Comparison of ENCODE assay signal across 10 cellular contexts in the genomic region with DNA sequence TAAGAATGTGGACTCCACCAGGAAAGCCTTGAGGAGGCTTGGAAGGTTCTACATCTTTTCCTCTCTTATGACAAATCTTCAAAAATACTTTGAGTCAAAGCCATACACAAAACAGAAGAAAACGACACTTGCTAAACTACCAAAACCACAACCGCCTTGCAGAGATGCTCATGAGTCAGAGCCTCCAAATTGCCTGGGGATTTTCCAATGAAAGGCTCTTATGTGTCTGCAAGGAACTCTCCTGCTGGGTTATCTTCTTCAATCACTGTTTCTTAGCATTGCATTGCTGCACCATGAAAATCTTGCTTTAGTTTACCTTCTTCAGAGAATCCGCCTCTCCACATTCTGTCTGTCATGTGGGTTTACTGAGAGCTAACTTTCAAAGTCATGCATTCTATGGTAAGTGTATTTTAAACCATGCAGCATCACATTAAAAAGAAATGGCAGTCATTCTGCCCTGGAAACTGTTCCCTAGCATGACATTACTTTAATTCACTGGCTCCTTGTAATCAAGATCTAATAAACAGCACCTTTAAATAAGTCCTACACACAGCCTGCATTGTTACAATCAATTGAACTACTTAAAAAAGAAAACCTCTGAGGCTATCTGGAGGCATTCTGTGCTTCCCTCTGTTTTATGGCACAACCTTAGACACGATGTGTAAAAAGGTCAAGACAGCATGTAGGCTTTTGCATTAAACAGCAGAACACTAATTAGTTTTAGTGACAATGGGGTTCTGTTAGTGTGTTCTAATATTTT.
DNase-seq lines count a peak whose midpoint lies in the region; ATAC-seq lines count a peak whose summit lies in the region.
"Had no signal": no experiment of that assay in that cellular context is flagged by ENCODE, and none has a peak within 500 bp of the region (broad histone marks: within the 10 kb centered on the region; RNA-seq: fewer than 3 reads in every experiment).

No MANE protein-coding gene starts in this region.

- DNase-seq in GM04504 (ENCODE audit: low read depth) (peak; percentile 48), T1000 (lab: John Stamatoyannopoulos, UW) (peak; percentile 41), islet precursor cell (peak; percentile 94), cortex of kidney (lab: John Stamatoyannopoulos, UW) (no peak), 8988T (no peak), NCI-H2196 treated with DMSO at 0.1 percent for 48 hours (lab: John Stamatoyannopoulos, UW; ENCODE audit: unreplicated experiment) (no peak), NCI-H526 (lab: John Stamatoyannopoulos, UW) (no peak)
- DNase-seq: heart left ventricle, nephron progenitor cell had no signal

- peak; percentile 85 for ATAC-seq in HG02610 (IDR thresholded peaks at IDR 0.05; ENCODE audit: unreplicated experiment)
- ATAC-seq: heart left ventricle had no signal

Comparison
In these comparisons a context has a peak if more than half of its experiments do, and no peak if none do; other contexts are left out.
1. DNase-seq: peak in GM04504 (single experiment), T1000 (single experiment) and islet precursor cell (single experiment); none in cortex of kidney (single experiment), 8988T (single experiment), NCI-H2196 treated with DMSO at 0.1 percent for 48 hours (single experiment) and NCI-H526 (0 of 2).